ENCODE assay signal across 15 cellular contexts in the genomic region with DNA sequence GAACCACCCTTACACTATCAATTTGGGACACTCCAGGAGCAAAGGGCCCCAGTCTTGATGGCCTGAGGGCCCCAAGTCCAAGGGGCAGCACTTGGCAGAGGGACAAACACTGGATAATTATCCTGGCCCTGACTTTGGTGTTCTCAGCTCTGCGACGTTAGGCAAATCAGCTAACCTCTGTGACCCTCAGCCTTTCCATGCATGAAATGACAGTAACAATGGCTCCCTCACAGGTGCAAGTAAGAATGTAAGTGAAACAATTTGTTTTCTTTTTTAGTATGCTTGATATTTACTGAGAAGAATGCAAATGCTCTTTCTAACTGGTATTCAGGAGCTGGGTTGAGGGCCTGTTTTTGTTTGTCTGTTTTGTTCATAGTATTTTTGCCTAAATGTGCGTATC.
DNase-seq lines count a peak whose midpoint lies in the region; ATAC-seq and TF ChIP-seq lines count a peak whose summit lies in the region.
"Had no signal": no experiment of that assay in that cellular context is flagged by ENCODE, and none has a peak within 500 bp of the region (broad histone marks: within the 10 kb centered on the region; RNA-seq: fewer than 3 reads in every experiment).

No MANE protein-coding gene starts in this region.

- H3K4me3 Mint-ChIP-seq in activated naive CD4-positive, alpha-beta T cell treated with anti-CD3 and anti-CD28 coated beads for 36 hours, result no peak overlapping the region

- H3K36me3 Mint-ChIP-seq in activated naive CD4-positive, alpha-beta T cell treated with anti-CD3 and anti-CD28 coated beads for 36 hours (ENCODE audit: low read depth), result no peaks in the 10 kb centered on the region

- no peaks in the 10 kb centered on the region for H3K27me3 Mint-ChIP-seq in activated naive CD4-positive, alpha-beta T cell treated with anti-CD3 and anti-CD28 coated beads for 36 hours (ENCODE audit: low read depth)

- H3K9me3 ChIP-seq in right atrium auricular region, result no peaks in the 10 kb centered on the region
- H3K9me3 ChIP-seq: mucosa of descending colon had no signal

- H3K4me1 ChIP-seq in right atrium auricular region, result peaks cover 0 to 26% of the 10 kb centered on the region in 2 donors

- CTCF ChIA-PET in activated naive CD4-positive, alpha-beta T cell treated with anti-CD3 and anti-CD28 coated beads for 36 hours (lab: Charles Lee), result no interaction called here

- H3K4me3 ChIP-seq in GM12865 (ENCODE audit: low read depth, low read length) (peak overlapping the region; percentile 54), right atrium auricular region (no peak overlapping the region)
- H3K4me3 ChIP-seq: cardiac muscle cell, mucosa of descending colon had no signal

- H3K9me3 Mint-ChIP-seq in activated naive CD4-positive, alpha-beta T cell treated with anti-CD3 and anti-CD28 coated beads for 36 hours, result no peaks in the 10 kb centered on the region

- no peak overlapping the region for H3K27ac Mint-ChIP-seq in activated naive CD4-positive, alpha-beta T cell treated with anti-CD3 and anti-CD28 coated beads for 36 hours

- H3K27me3 ChIP-seq in right atrium auricular region, result no peaks in the 10 kb centered on the region
- H3K27me3 ChIP-seq: cardiac muscle cell had no signal

- no peak overlapping the region for H3K27ac ChIP-seq in right atrium auricular region
- H3K27ac ChIP-seq: cardiac muscle cell had no signal

- DNase-seq in GM12865 (ENCODE audit: low read depth) (peak; percentile 88), NCI-H526 (lab: John Stamatoyannopoulos, UW) (peak; percentile 98), A172 (ENCODE audit: low spot score) (no peak), right atrium auricular region (ENCODE audit: low spot score) (no peak)
- DNase-seq in activated naive CD4-positive, alpha-beta T cell treated with anti-CD3 and anti-CD28 coated beads for 36 hours, result no peak
- DNase-seq: DND-41, mucosa of descending colon, NCI-H1048, NCI-H510A, retina, SIG-M5 had no signal

- TF ChIP-seq CTCF in GM12865 (IDR thresholded peaks at IDR 0.05; ENCODE audit: insufficient read depth, low read depth, low read length, missing control alignments), result no peak
- no peak for TF ChIP-seq CTCF in right atrium auricular region (IDR thresholded peaks at IDR 0.05)

- ATAC-seq in GM19397 (IDR thresholded peaks at IDR 0.05; ENCODE audit: unreplicated experiment), result peak; percentile 42
- ATAC-seq in HG02840 (IDR thresholded peaks at IDR 0.05; ENCODE audit: low FRiP score, unreplicated experiment), result peak; percentile 37
- no peak for ATAC-seq in HG03039 (IDR thresholded peaks at IDR 0.05; ENCODE audit: unreplicated experiment)
- ATAC-seq: mucosa of descending colon had no signal

- intact Hi-C loops in activated naive CD4-positive, alpha-beta T cell treated with anti-CD3 and anti-CD28 coated beads for 36 hours (cut with micrococcal nuclease), result no loop called here

- H3K36me3 ChIP-seq in right atrium auricular region, result peaks cover 4% of the 10 kb centered on the region
- H3K36me3 ChIP-seq: cardiac muscle cell had no signal

- H3K4me1 Mint-ChIP-seq in activated naive CD4-positive, alpha-beta T cell treated with anti-CD3 and anti-CD28 coated beads for 36 hours (ENCODE audit: low read depth), result peaks cover 8% of the 10 kb centered on the region

Comparison
In these comparisons a context has a peak if more than half of its experiments do, and no peak if none do; other contexts are left out.
1. DNase-seq: peak in GM12865 (single experiment) and NCI-H526 (2 of 2); none in A172 (single experiment), right atrium auricular region (single experiment) and activated naive CD4-positive, alpha-beta T cell treated with anti-CD3 and anti-CD28 coated beads for 36 hours (single experiment).